Comparison of ENCODE assay signal across 8 cellular contexts in the genomic region with DNA sequence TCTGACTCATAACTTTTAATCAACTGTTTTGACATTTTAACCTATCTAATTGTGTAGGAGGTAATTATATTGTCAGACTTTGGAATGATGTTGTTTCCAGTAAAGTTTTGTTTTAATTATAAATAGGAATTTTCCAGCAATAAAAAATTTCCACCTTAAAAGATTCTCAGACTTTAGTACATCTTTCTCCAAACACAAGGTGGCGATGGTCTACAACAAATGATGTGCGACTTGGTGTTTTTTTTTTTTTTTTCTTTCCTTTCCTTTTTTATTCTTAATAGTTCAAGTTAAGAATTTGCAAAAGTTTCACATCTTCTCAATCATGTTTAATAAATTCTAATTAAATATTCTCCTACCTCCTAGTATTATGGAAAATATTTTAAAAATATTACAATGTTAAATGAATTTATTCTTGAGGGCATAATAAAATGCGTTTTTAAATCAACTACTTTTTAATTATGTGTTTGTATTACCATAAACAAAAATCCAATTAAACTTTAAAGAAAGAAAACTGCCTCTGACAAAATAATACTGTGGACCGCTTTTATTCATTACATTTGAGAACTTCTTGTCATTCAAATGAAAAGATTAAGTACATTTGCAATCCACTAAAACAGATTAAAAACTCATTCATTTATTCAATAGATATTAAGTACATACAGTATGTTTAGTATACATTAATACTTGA. TPM values are rescaled to one million over a fixed set of nuclear protein-coding genes. Genes with fewer than 3 reads are reported as not detected.
DNase-seq lines count a peak whose midpoint lies in the region; ATAC-seq and TF ChIP-seq lines count a peak whose summit lies in the region.

No MANE protein-coding gene starts in this region.

- peaks cover 7% of the 10 kb centered on the region for H3K4me1 ChIP-seq in osteoblast (ENCODE audit: insufficient read depth, low read length)

- H3K4me2 ChIP-seq in osteoblast (ENCODE audit: insufficient read depth, low read length), result peak overlapping the region; percentile 68

- no peaks in the 10 kb centered on the region; the same call in 1 of the 2 replicates for H3K27me3 ChIP-seq in GM06990 (replicated peaks; ENCODE audit: control insufficient read depth, insufficient read depth, low read length)
- no peaks in the 10 kb centered on the region for H3K27me3 ChIP-seq in osteoblast (ENCODE audit: insufficient read depth, low read length)

- no peak overlapping the region for H2AFZ ChIP-seq in osteoblast (ENCODE audit: low read length)

- H3K27ac ChIP-seq in coronary artery, result no peak overlapping the region
- peak overlapping the region; percentile 58 for H3K27ac ChIP-seq in osteoblast (ENCODE audit: low read depth, low read length)

- no peaks in the 10 kb centered on the region for H3K36me3 ChIP-seq in GM06990 (ENCODE audit: control insufficient read depth, insufficient read depth, low read length)
- no peaks in the 10 kb centered on the region for H3K36me3 ChIP-seq in osteoblast (ENCODE audit: insufficient read depth, low read length)

- no peak for ATAC-seq in GM18870 (IDR thresholded peaks at IDR 0.05; ENCODE audit: unreplicated experiment)
- ATAC-seq in GM18511 (IDR thresholded peaks at IDR 0.05; ENCODE audit: unreplicated experiment), result no peak

- peaks cover 8% of the 10 kb centered on the region for H3K79me2 ChIP-seq in osteoblast (ENCODE audit: insufficient read depth, low read length)

- H3K4me3 ChIP-seq in GM06990 (replicated peaks; ENCODE audit: low read depth, low read length) (no peak overlapping the region), coronary artery (no peak overlapping the region), osteoblast (ENCODE audit: insufficient read depth, low read length) (no peak overlapping the region)

- DNase-seq in A172 (ENCODE audit: low spot score), result peak; percentile 46
- no peak for DNase-seq in GM06990 (ENCODE audit: extremely low read depth, insufficient read length)
- DNase-seq in NCI-H774 (lab: John Stamatoyannopoulos, UW), result peak; percentile 49
- DNase-seq in coronary artery (ENCODE audit: low spot score), result no peak
- no peak for DNase-seq in osteoblast (ENCODE audit: insufficient read length, low spot score, missing footprints)
- DNase-seq in cortex of kidney (lab: John Stamatoyannopoulos, UW), result no peak

- peak; percentile 45 for TF ChIP-seq CTCF in GM06990 (IDR thresholded peaks at IDR 0.05; ENCODE audit: insufficient read depth, low read length, poor library complexity, severe bottlenecking)
- peak; percentile 37 for TF ChIP-seq CTCF in coronary artery (IDR thresholded peaks at IDR 0.05)
- peak; percentile 60 for TF ChIP-seq CTCF in osteoblast (IDR thresholded peaks at IDR 0.05; ENCODE audit: extremely low read depth, low read depth, low read length)

- peaks cover 5% of the 10 kb centered on the region for H4K20me1 ChIP-seq in osteoblast (ENCODE audit: insufficient read depth, low read length)

- no peaks in the 10 kb centered on the region for H3K9me3 ChIP-seq in osteoblast (ENCODE audit: low read depth, low read length)

RNA-seq across cellular contexts. Expression of gene ADAMTS1, which starts 4.4 kb away (rescaled TPM):
- 3.7 and 7.7 TPM in 2 replicates for total RNA-seq in A172 (2014; rRNA removed; shearing (Covaris generic))
- 182 and 243 TPM in 2 replicates for total RNA-seq in osteoblast

Comparison
In these comparisons a context has a peak if more than half of its experiments do, and no peak if none do; other contexts are left out.
1. DNase-seq: peak in A172 (single experiment) and NCI-H774 (single experiment); none in GM06990 (single experiment), coronary artery (single experiment), osteoblast (single experiment) and cortex of kidney (single experiment).
2. RNA of gene ADAMTS1, which starts 4.4 kb away (total RNA-seq): 182 to 243 TPM in osteoblast; 3.7 to 7.7 TPM in A172; every median in the first group is over 10 times any median in the second.
3. Peak in every context shown above with its lines, with median percentiles within 50 percentile points of each other: CTCF ChIP-seq.